Comparison of ENCODE assay signal across 17 cellular contexts in the genomic region with DNA sequence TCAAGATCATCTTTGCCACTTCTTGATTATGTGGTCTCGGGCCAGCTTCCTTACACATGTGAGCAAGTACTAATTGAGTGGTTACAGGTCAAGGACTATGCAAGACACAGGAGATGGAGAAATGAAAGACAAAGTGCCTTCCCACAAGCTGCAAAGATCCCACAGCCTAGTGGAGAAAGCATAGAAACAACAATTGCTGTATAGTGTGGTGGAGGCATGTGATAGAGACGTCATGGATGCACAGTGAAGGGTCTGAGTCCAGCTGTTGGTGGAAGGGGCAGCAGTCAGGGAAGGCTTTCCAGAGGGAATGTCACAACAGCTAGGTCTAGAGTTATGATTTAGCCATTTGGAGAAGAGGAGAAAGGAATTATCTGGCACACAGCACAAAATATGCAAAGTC.
"Had no signal": no experiment of that assay in that cellular context is flagged by ENCODE, and none has a peak within 500 bp of the region (broad histone marks: within the 10 kb centered on the region; RNA-seq: fewer than 3 reads in every experiment).

No MANE protein-coding gene starts in this region.

- DNase-seq: Kasumi-1, MM.1S, NCI-H1105, NCI-H1417, NCI-H1436 treated with DMSO at 0.1 percent for 48 hours, NCI-H1694, NCI-H187 treated with DMSO at 0.1 percent for 48 hours, NCI-H2029 treated with DMSO at 0.1 percent for 48 hours, NCI-H345, NCI-H446 treated with DMSO at 0.1 percent for 48 hours, NCI-H524, NCI-H774, Right ventricle myocardium superior, RPMI8226 had no signal

- H3K4me3 ChIP-seq: K562 had no signal

- H3K27ac ChIP-seq: HL-60, KMS-11 had no signal

- H3K9ac ChIP-seq: KMS-11 had no signal

- H3K4me2 ChIP-seq: KMS-11 had no signal
